8 cellular contexts compared by ENCODE assay signal in genomic region chr9:131732636-131733340, GRCh38. TPM values are rescaled to one million over a fixed set of nuclear protein-coding genes. Genes with fewer than 3 reads are reported as not detected.
DNase-seq lines count a peak whose midpoint lies in the region; ATAC-seq and TF ChIP-seq lines count a peak whose summit lies in the region.

No MANE protein-coding gene starts in this region.

- no peak for TF ChIP-seq RAD21 in liver (IDR thresholded peaks at IDR 0.05)

- DNase-seq in CD4-positive, CD25-positive, alpha-beta regulatory T cell, result peak; percentile 39 to 91 (median 61)
- DNase-seq in activated CD4-positive, CD25-positive, alpha-beta regulatory T cell (lab: John Stamatoyannopoulos, UW), result no peak
- no peak for DNase-seq in iPS-NIHi7 (ENCODE audit: extremely low spot score)
- DNase-seq in D341Med (ENCODE audit: low spot score), result no peak

- H3K9ac ChIP-seq in liver (ENCODE audit: low read depth in 1 of 2, low read length in 2 of 2), result no peak overlapping the region

- H3K4me3 Mint-ChIP-seq in CD4-positive, CD25-positive, alpha-beta regulatory T cell, result peak overlapping the region; percentile 79 to 83 (median 80)
- peak overlapping the region; percentile 87 for H3K4me3 Mint-ChIP-seq in activated T-helper 17 cell treated with anti-CD3 and anti-CD28 coated beads, Interleukin-2, amount 50 U/mL, for 72 hours

- H3K9me3 ChIP-seq in CD4-positive, CD25-positive, alpha-beta regulatory T cell (ENCODE audit: control insufficient read depth in 2 of 2, low read length in 2 of 2), result no peaks in the 10 kb centered on the region
- H3K9me3 ChIP-seq in liver (ENCODE audit: control insufficient read depth in 4 of 4, low read length in 3 of 4), result no peaks in the 10 kb centered on the region

- no peak for TF ChIP-seq CTCF in liver (IDR thresholded peaks at IDR 0.05; ENCODE audit: low read depth, low read length, missing input control)

- H3K27ac Mint-ChIP-seq in CD4-positive, CD25-positive, alpha-beta regulatory T cell, result peak overlapping the region; percentile 89 to 95 (median 95)
- H3K27ac Mint-ChIP-seq in activated T-helper 17 cell treated with anti-CD3 and anti-CD28 coated beads, Interleukin-2, amount 50 U/mL, for 72 hours, result peak overlapping the region; percentile 92

- peak; percentile 30 to 43 for ATAC-seq in CD4-positive, CD25-positive, alpha-beta regulatory T cell (ENCODE audit: low read depth in 2 of 2)
- ATAC-seq in HG03354 (IDR thresholded peaks at IDR 0.05; ENCODE audit: poor library complexity, severe bottlenecking, unreplicated experiment), result peak; percentile 44
- ATAC-seq in activated T-helper 17 cell treated with anti-CD3 and anti-CD28 coated beads, Interleukin-2, amount 50 U/mL, for 72 hours (replicated peaks), result no peak
- ATAC-seq in HG03521 (IDR thresholded peaks at IDR 0.05; ENCODE audit: unreplicated experiment), result no peak

- no peaks in the 10 kb centered on the region for H3K27me3 Mint-ChIP-seq in CD4-positive, CD25-positive, alpha-beta regulatory T cell
- no peaks in the 10 kb centered on the region for H3K27me3 Mint-ChIP-seq in activated T-helper 17 cell treated with anti-CD3 and anti-CD28 coated beads, Interleukin-2, amount 50 U/mL, for 72 hours

- no peaks in the 10 kb centered on the region for H3K36me3 ChIP-seq in CD4-positive, CD25-positive, alpha-beta regulatory T cell (ENCODE audit: control insufficient read depth, insufficient read depth, low read length)
- no peaks in the 10 kb centered on the region for H3K36me3 ChIP-seq in liver (ENCODE audit: control insufficient read depth in 4 of 4, insufficient read depth in 3 of 4, low read depth in 1 of 4, low read length in 3 of 4)

- peaks cover 33 to 98% (median 75%) of the 10 kb centered on the region in 4 donors for H3K4me1 Mint-ChIP-seq in CD4-positive, CD25-positive, alpha-beta regulatory T cell
- peaks cover 73% of the 10 kb centered on the region for H3K4me1 Mint-ChIP-seq in activated T-helper 17 cell treated with anti-CD3 and anti-CD28 coated beads, Interleukin-2, amount 50 U/mL, for 72 hours

- no peaks in the 10 kb centered on the region for H3K27me3 ChIP-seq in CD4-positive, CD25-positive, alpha-beta regulatory T cell (ENCODE audit: control insufficient read depth, insufficient read depth, low read length)
- no peaks in the 10 kb centered on the region for H3K27me3 ChIP-seq in liver (ENCODE audit: control insufficient read depth in 4 of 4, insufficient read depth in 4 of 4, low read length in 3 of 4)

- H3K27ac ChIP-seq in CD4-positive, CD25-positive, alpha-beta regulatory T cell (ENCODE audit: insufficient read depth, low read length, poor library complexity, severe bottlenecking), result peak overlapping the region; percentile 89
- peak overlapping the region; percentile 58 to 64 for H3K27ac ChIP-seq in liver (ENCODE audit: low read depth in 1 of 2, low read length in 2 of 2)

- H3K4me3 ChIP-seq in CD4-positive, CD25-positive, alpha-beta regulatory T cell (ENCODE audit: low read depth, low read length), result peak overlapping the region; percentile 76
- no peak overlapping the region for H3K4me3 ChIP-seq in liver (ENCODE audit: low read depth in 1 of 3, low read length in 3 of 3)

- peaks cover 95% of the 10 kb centered on the region for H3K4me1 ChIP-seq in CD4-positive, CD25-positive, alpha-beta regulatory T cell (ENCODE audit: control insufficient read depth, insufficient read depth, low read length, poor library complexity, severe bottlenecking)
- H3K4me1 ChIP-seq in liver (ENCODE audit: control insufficient read depth in 4 of 4, insufficient read depth in 4 of 4, low read length in 3 of 4), result peaks cover 24 to 72% (median 62%) of the 10 kb centered on the region in 4 donors

- no peaks in the 10 kb centered on the region for H3K9me3 Mint-ChIP-seq in CD4-positive, CD25-positive, alpha-beta regulatory T cell
- H3K9me3 Mint-ChIP-seq in activated T-helper 17 cell treated with anti-CD3 and anti-CD28 coated beads, Interleukin-2, amount 50 U/mL, for 72 hours, result no peaks in the 10 kb centered on the region

- WGBS in liver, result 84% methylated on average over 13 of the region's 13 CpGs

- H3K36me3 Mint-ChIP-seq in CD4-positive, CD25-positive, alpha-beta regulatory T cell, result peaks cover 5% of the 10 kb centered on the region
- H3K36me3 Mint-ChIP-seq in activated T-helper 17 cell treated with anti-CD3 and anti-CD28 coated beads, Interleukin-2, amount 50 U/mL, for 72 hours (ENCODE audit: low read depth), result peaks cover 65% of the 10 kb centered on the region

TF ChIP-seq in liver, 16 proteins besides CTCF, POLR2A, EP300 and RAD21:
- TF ChIP-seq HNF4G (IDR thresholded peaks at IDR 0.05), result no peak
- no peak for TF ChIP-seq EGR1 (IDR thresholded peaks at IDR 0.05; ENCODE audit: low read depth in 2 of 2)
- no peak for TF ChIP-seq ZBTB33 (IDR thresholded peaks at IDR 0.05)

RNA-seq across cellular contexts. Expression of gene RAPGEF1, which starts 7.1 kb away (rescaled TPM):
- 159 TPM for total RNA-seq in CD4-positive, CD25-positive, alpha-beta regulatory T cell
- polyA plus RNA-seq in CD4-positive, CD25-positive, alpha-beta regulatory T cell, result 1 to 10 TPM; 3.8 to 7.3 (median 4.6) TPM
- 100 to 1,000 TPM; 147 to 167 TPM for total RNA-seq in activated T-helper 17 cell treated with anti-CD3 and anti-CD28 coated beads, Interleukin-2, amount 50 U/mL, for 72 hours
- 10 to 100 TPM; 14.1 to 19.6 TPM for total RNA-seq in liver
- polyA plus RNA-seq in liver, result 10 to 100 TPM in 1 of 2 donors, 1 to 10 TPM in 1; 5.6 to 19.7 TPM

Comparison
In these comparisons a context has a peak if more than half of its experiments do, and no peak if none do; other contexts are left out.
1. ATAC-seq: peak in CD4-positive, CD25-positive, alpha-beta regulatory T cell (2 of 2) and HG03354 (single experiment); none in activated T-helper 17 cell treated with anti-CD3 and anti-CD28 coated beads, Interleukin-2, amount 50 U/mL, for 72 hours (single experiment) and HG03521 (single experiment).
2. DNase-seq: peak in CD4-positive, CD25-positive, alpha-beta regulatory T cell (3 of 3); none in activated CD4-positive, CD25-positive, alpha-beta regulatory T cell (0 of 4), iPS-NIHi7 (single experiment) and D341Med (single experiment).